21 cellular contexts compared by ENCODE assay signal in the genomic region with DNA sequence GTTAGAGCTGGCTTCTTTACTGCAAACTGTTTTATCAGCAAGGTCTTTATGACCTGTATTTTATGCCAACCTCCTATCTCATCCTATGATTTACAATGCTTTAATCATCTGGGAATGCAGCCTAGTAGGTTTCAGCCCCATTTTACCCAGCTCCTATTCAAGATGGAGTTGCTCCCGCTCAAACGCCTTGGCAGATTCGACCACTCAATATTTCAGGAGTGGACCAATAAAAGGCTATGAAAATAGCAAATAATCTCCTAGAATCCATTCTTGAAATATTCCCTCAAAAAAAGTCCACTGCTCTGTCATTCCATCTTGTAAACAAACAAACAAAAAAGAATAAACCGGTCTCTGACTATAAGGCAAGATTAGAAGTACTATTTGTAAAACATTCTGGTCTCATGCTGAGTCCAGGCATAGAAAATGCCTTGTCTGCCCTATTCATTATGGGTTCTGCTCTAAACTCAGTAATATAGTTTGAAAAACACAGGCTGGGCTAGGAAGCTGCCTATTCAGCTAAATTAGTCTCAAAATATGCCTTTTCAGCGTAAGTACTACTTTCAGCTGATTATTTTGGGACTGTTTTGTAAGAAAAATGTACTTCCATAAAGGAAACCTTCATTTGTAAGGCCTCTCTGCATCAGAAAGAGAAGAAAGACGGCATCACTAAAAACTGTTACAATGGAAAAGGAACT.
"Had no signal": no experiment of that assay in that cellular context is flagged by ENCODE, and none has a peak within 500 bp of the region (broad histone marks: within the 10 kb centered on the region; RNA-seq: fewer than 3 reads in every experiment).

No MANE protein-coding gene starts in this region.

- DNase-seq: activated CD4-positive, alpha-beta memory T cell treated with anti-CD3 and anti-CD28 coated beads, Interleukin-2, amount 10 ng/mL, durations not matched to agents 7 days and 5 days; activated CD4-positive, alpha-beta T cell treated with anti-CD3 and anti-CD28 coated beads, Interleukin-2, amount 10 ng/mL, durations not matched to agents 24 days and 14 days; activated effector memory CD4-positive, alpha-beta T cell treated with Interleukin-2 at 50 U/mL for 16 hours; activated naive CD4-positive, alpha-beta T cell treated with anti-CD3 and anti-CD28 coated beads, Interleukin-2, amount 50 U/mL, for 16 hours; activated naive CD8-positive, alpha-beta T cell treated with anti-CD3 and anti-CD28 coated beads, Interleukin-2, amount 50 U/mL, for 24 hours; activated T-cell treated with anti-CD3 and anti-CD28 coated beads, Interleukin-2, amount 50 U/mL, for 72 hours; anterior cingulate cortex; brain microvascular endothelial cell; effector memory CD8-positive, alpha-beta T cell; hypothalamus; midbrain; natural killer cell; right lobe of liver; stimulated activated CD4-positive, alpha-beta T cell treated with anti-CD3 and anti-CD28 coated beads, Interleukin-15, amount 100 ng/mL, for 24 hours; stimulated activated CD8-positive, alpha-beta memory T cell treated with anti-CD3 and anti-CD28 coated beads, Interleukin-4, amount 100 ng/mL, for 48 hours; stimulated activated naive B cell treated with anti-CD40 and anti-IgM and Interleukin-4, amounts not matched to agents 10 μg/mL and 1 μg/mL and 100 μg/mL, for 72 hours had no signal

- H3K36me3 Mint-ChIP-seq: natural killer cell had no signal

- H3K4me3 Mint-ChIP-seq: activated CD4-positive, alpha-beta memory T cell treated with anti-CD3 and anti-CD28 coated beads, Interleukin-2, amount 10 ng/mL, durations not matched to agents 7 days and 5 days; activated CD4-positive, alpha-beta T cell treated with anti-CD3 and anti-CD28 coated beads, Interleukin-2, amount 10 ng/mL, durations not matched to agents 24 days and 14 days; activated naive CD8-positive, alpha-beta T cell treated with anti-CD3 and anti-CD28 coated beads, Interleukin-2, amount 50 U/mL, for 24 hours; activated T-cell treated with anti-CD3 and anti-CD28 coated beads, Interleukin-2, amount 50 U/mL, for 72 hours; central memory CD8-positive, alpha-beta T cell; effector memory CD8-positive, alpha-beta T cell; natural killer cell; stimulated activated naive B cell treated with anti-CD40 and anti-IgM and Interleukin-4, amounts not matched to agents 10 μg/mL and 1 μg/mL and 100 μg/mL, for 72 hours had no signal

- H3K27ac ChIP-seq: brain microvascular endothelial cell, esophagus muscularis mucosa, neutrophil, right lobe of liver had no signal

- H3K36me3 ChIP-seq: brain microvascular endothelial cell, esophagus muscularis mucosa, neutrophil, right lobe of liver had no signal

- H3K4me1 ChIP-seq: right lobe of liver had no signal

- H3K9me3 Mint-ChIP-seq: activated naive CD8-positive, alpha-beta T cell treated with anti-CD3 and anti-CD28 coated beads, Interleukin-2, amount 50 U/mL, for 24 hours; activated T-cell treated with anti-CD3 and anti-CD28 coated beads, Interleukin-2, amount 50 U/mL, for 72 hours; central memory CD8-positive, alpha-beta T cell; effector memory CD8-positive, alpha-beta T cell; natural killer cell; stimulated activated naive B cell treated with anti-CD40 and anti-IgM and Interleukin-4, amounts not matched to agents 10 μg/mL and 1 μg/mL and 100 μg/mL, for 72 hours had no signal

- H3K27me3 Mint-ChIP-seq: activated naive CD8-positive, alpha-beta T cell treated with anti-CD3 and anti-CD28 coated beads, Interleukin-2, amount 50 U/mL, for 24 hours; central memory CD8-positive, alpha-beta T cell; effector memory CD8-positive, alpha-beta T cell; stimulated activated naive B cell treated with anti-CD40 and anti-IgM and Interleukin-4, amounts not matched to agents 10 μg/mL and 1 μg/mL and 100 μg/mL, for 72 hours had no signal

- H3K27me3 ChIP-seq: brain microvascular endothelial cell, esophagus muscularis mucosa, neutrophil, right lobe of liver had no signal

- ATAC-seq: activated CD4-positive, CD25-positive, alpha-beta regulatory T cell treated with anti-CD3 and anti-CD28 coated beads, Interleukin-2, amount 50 U/mL, for 24 hours; activated naive CD8-positive, alpha-beta T cell treated with anti-CD3 and anti-CD28 coated beads, Interleukin-2, amount 50 U/mL, for 24 hours; activated T-cell treated with anti-CD3 and anti-CD28 coated beads, Interleukin-2, amount 50 U/mL, for 72 hours; effector memory CD8-positive, alpha-beta T cell; natural killer cell; stimulated activated naive B cell treated with anti-CD40 and anti-IgM and Interleukin-4, amounts not matched to agents 10 μg/mL and 1 μg/mL and 100 μg/mL, for 72 hours had no signal

- H3K4me3 ChIP-seq: esophagus muscularis mucosa, right lobe of liver, skin epidermis had no signal

- H3K9me3 ChIP-seq: esophagus muscularis mucosa, neutrophil, right lobe of liver had no signal

- H3K27ac Mint-ChIP-seq: activated CD4-positive, alpha-beta memory T cell treated with anti-CD3 and anti-CD28 coated beads, Interleukin-2, amount 10 ng/mL, durations not matched to agents 7 days and 5 days; activated CD4-positive, alpha-beta T cell treated with anti-CD3 and anti-CD28 coated beads, Interleukin-2, amount 10 ng/mL, durations not matched to agents 24 days and 14 days; activated naive CD8-positive, alpha-beta T cell treated with anti-CD3 and anti-CD28 coated beads, Interleukin-2, amount 50 U/mL, for 24 hours; activated T-cell treated with anti-CD3 and anti-CD28 coated beads, Interleukin-2, amount 50 U/mL, for 72 hours; effector memory CD8-positive, alpha-beta T cell; natural killer cell; stimulated activated naive B cell treated with anti-CD40 and anti-IgM and Interleukin-4, amounts not matched to agents 10 μg/mL and 1 μg/mL and 100 μg/mL, for 72 hours had no signal
